In genomic region chr14:61125314-61126082, GRCh38 we compare ENCODE assay signal across 17 cellular contexts.
DNase-seq lines count a peak whose midpoint lies in the region; ATAC-seq and TF ChIP-seq lines count a peak whose summit lies in the region.
"Had no signal": no experiment of that assay in that cellular context is flagged by ENCODE, and none has a peak within 500 bp of the region (broad histone marks: within the 10 kb centered on the region; RNA-seq: fewer than 3 reads in every experiment).

No MANE protein-coding gene starts in this region.

- H3K27me3 ChIP-seq in heart left ventricle (no peaks in the 10 kb centered on the region), skeletal muscle tissue (ENCODE audit: control insufficient read depth in 3 of 3, insufficient read depth in 3 of 3, low read length in 3 of 3) (no peaks in the 10 kb centered on the region)
- H3K27me3 ChIP-seq: left lung had no signal

- intact Hi-C loops in heart left ventricle (cut with DNase I) = no loop called here

- no peaks in the 10 kb centered on the region for H3K36me3 ChIP-seq in heart left ventricle
- no peaks in the 10 kb centered on the region for H3K36me3 ChIP-seq in skeletal muscle tissue (ENCODE audit: control insufficient read depth in 3 of 3, insufficient read depth in 3 of 3, low read length in 3 of 3)
- H3K36me3 ChIP-seq: left lung had no signal

- DNase-seq in SHP77 (lab: John Stamatoyannopoulos, UW) (peak; percentile 71 to 78), SHP77 treated with DMSO at 0.1 percent for 48 hours (lab: John Stamatoyannopoulos, UW) (no peak), NCI-H345 treated with DMSO at 0.1 percent for 48 hours (lab: John Stamatoyannopoulos, UW; ENCODE audit: unreplicated experiment) (peak; percentile 43), heart left ventricle (no peak)
- DNase-seq: ACHN; activated CD4-positive, alpha-beta T cell treated with anti-CD3 and anti-CD28 coated beads, Interleukin-2, amount 10 ng/mL, durations not matched to agents 7 days and 5 days; Calu3; cortex of kidney; H7; left lung; natural killer cell; stimulated activated naive B cell treated with anti-CD40 and anti-IgM and Interleukin-4, amounts not matched to agents 10 μg/mL and 1 μg/mL and 100 μg/mL, for 72 hours; T1000 had no signal

- no peak for TF ChIP-seq CTCF in heart left ventricle (IDR thresholded peaks at IDR 0.05)

- H3K27ac ChIP-seq in heart left ventricle (peak overlapping the region in 7 of 12 donors; percentile 30 to 66 (median 44)), skeletal muscle tissue (ENCODE audit: low read depth, low read length) (peak overlapping the region; percentile 97)
- H3K27ac ChIP-seq: left lung had no signal

- H3K9me3 ChIP-seq in heart left ventricle = peaks cover 0 to 4% (median 0%) of the 10 kb centered on the region in 12 donors
- H3K9me3 ChIP-seq in skeletal muscle tissue (ENCODE audit: control insufficient read depth in 3 of 3, low read length in 3 of 3) = no peaks in the 10 kb centered on the region
- H3K9me3 ChIP-seq: left lung had no signal

- H3K4me1 ChIP-seq in heart left ventricle (peaks cover 0 to 26% (median 14%) of the 10 kb centered on the region in 12 donors), skeletal muscle tissue (ENCODE audit: control insufficient read depth in 3 of 3, insufficient read depth in 3 of 3, low read length in 3 of 3) (peaks cover 64 to 75% (median 69%) of the 10 kb centered on the region in 3 donors)
- H3K4me1 ChIP-seq: left lung had no signal

- H3K9ac ChIP-seq in skeletal muscle tissue (ENCODE audit: low read depth in 1 of 3, low read length in 3 of 3) = peak overlapping the region; percentile 69 to 83 (median 79)

- peak in 1 of 4 donors; percentile 41 for ATAC-seq in heart left ventricle
- no peak for ATAC-seq in GM19324 (IDR thresholded peaks at IDR 0.05; ENCODE audit: low FRiP score, unreplicated experiment)
- ATAC-seq in HG03378 (IDR thresholded peaks at IDR 0.05; ENCODE audit: unreplicated experiment) = no peak
- no peak for ATAC-seq in GM19023 (IDR thresholded peaks at IDR 0.05; ENCODE audit: unreplicated experiment)
- ATAC-seq: left lung; natural killer cell; stimulated activated naive B cell treated with anti-CD40 and anti-IgM and Interleukin-4, amounts not matched to agents 10 μg/mL and 1 μg/mL and 100 μg/mL, for 72 hours had no signal

- no peak for TF ChIP-seq POLR2A in heart left ventricle (IDR thresholded peaks at IDR 0.05)

- peak overlapping the region in 5 of 12 donors; percentile 3 to 26 (median 11) for H3K4me3 ChIP-seq in heart left ventricle
- peak overlapping the region in 2 of 3 donors; percentile 30 to 37 for H3K4me3 ChIP-seq in skeletal muscle tissue (ENCODE audit: low read length in 3 of 3)
- H3K4me3 ChIP-seq: left lung had no signal

- 55 to 63% (median 59%) methylated on average over 8 of the region's 8 CpGs for WGBS in heart left ventricle, 4 donors

Comparison
In these comparisons a context has a peak if more than half of its experiments do, and no peak if none do; other contexts are left out.
1. DNase-seq: peak in SHP77 (2 of 2) and NCI-H345 treated with DMSO at 0.1 percent for 48 hours (single experiment); none in SHP77 treated with DMSO at 0.1 percent for 48 hours (single experiment) and heart left ventricle (0 of 5).